ENCODE assay signal across 8 cellular contexts in the genomic region with DNA sequence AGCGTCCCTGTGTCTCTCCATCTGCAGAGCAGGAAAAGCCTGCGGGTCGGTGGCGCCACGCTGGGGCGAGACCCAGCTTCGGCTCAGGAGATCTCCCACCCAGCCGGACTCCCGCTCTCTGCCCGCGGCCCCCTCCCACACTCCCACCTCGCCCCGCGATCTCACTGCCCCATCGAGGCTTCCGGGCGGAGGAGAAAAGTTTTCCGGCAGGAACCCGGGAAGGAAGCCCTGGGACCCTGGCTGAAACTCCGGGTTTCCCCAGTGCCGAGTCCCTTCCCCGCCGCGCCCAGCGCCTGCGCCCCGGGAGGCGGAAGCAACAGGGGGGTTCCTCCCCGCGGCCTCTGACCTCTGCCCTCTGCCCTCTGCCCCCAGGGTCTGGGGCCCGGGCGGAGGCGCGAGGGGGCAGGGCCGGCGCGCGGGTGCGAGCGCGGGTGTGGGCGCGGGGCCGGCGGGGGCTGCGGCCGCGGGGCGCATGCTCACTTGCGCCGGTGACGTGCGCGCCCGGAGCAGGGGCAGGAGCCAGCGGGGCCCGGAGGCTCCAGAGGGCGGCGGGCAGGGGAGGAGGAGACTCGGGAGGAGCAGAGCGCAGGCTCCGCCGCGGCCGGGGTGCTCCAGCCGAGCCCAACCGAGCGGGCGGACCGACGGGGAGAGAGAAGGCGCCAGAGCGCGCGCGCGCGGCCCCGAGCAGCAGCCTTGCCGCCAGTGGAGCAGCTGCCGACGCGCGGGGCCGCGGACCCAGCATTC. TPM values are rescaled to one million over a fixed set of nuclear protein-coding genes. Genes with fewer than 3 reads are reported as not detected.
DNase-seq lines count a peak whose midpoint lies in the region; ATAC-seq and TF ChIP-seq lines count a peak whose summit lies in the region.

TSS of gene ATP11A (plus strand) at position 541 of the 744 bp plus-strand sequence. CDS start 379 bp downstream, outside the sequence.

- H3K27me3 ChIP-seq in BE2C (peaks cover 21% of the 10 kb centered on the region), dorsolateral prefrontal cortex (no peaks in the 10 kb centered on the region)

- H3K36me3 Mint-ChIP-seq in activated CD4-positive, alpha-beta memory T cell treated with anti-CD3 and anti-CD28 coated beads, Interleukin-2, amount 10 ng/mL, durations not matched to agents 7 days and 5 days (ENCODE audit: low read depth), result peaks cover 21% of the 10 kb centered on the region

- H3K27me3 Mint-ChIP-seq in activated CD4-positive, alpha-beta memory T cell treated with anti-CD3 and anti-CD28 coated beads, Interleukin-2, amount 10 ng/mL, durations not matched to agents 7 days and 5 days, result no peaks in the 10 kb centered on the region

- WGBS in lower leg skin, 2 donors, result 1 to 2% methylated on average over 44 to 67 of the region's 86 CpGs

- POLR2A ChIA-PET in activated CD4-positive, alpha-beta memory T cell treated with anti-CD3 and anti-CD28 coated beads, Interleukin-2, amount 10 ng/mL, durations not matched to agents 7 days and 5 days (lab: Charles Lee), result interaction anchor here (0.9 to 1.7 kb wide), 3 partner anchors 15 to 102 kb away, joined by 5 to 9 read pairs (median 5); partner anchors contain the start of gene TUBGCP3

- H3K36me3 ChIP-seq in BE2C, result no peaks in the 10 kb centered on the region; the same call in 1 of the 2 replicates

- H3K4me3 Mint-ChIP-seq in activated CD4-positive, alpha-beta memory T cell treated with anti-CD3 and anti-CD28 coated beads, Interleukin-2, amount 10 ng/mL, durations not matched to agents 7 days and 5 days, result peak within 1 kb of the TSS; percentile 82

- H3K4me1 Mint-ChIP-seq in activated CD4-positive, alpha-beta memory T cell treated with anti-CD3 and anti-CD28 coated beads, Interleukin-2, amount 10 ng/mL, durations not matched to agents 7 days and 5 days, result peaks cover 50% of the 10 kb centered on the region

- DNase-seq in BE2C, result peak; percentile 92
- peak; percentile 91 for DNase-seq in NCI-H526 treated with DMSO at 0.1 percent for 48 hours (lab: John Stamatoyannopoulos, UW)
- peak; percentile 86 for DNase-seq in activated CD4-positive, alpha-beta memory T cell treated with anti-CD3 and anti-CD28 coated beads, Interleukin-2, amount 10 ng/mL, durations not matched to agents 7 days and 5 days
- DNase-seq in dorsolateral prefrontal cortex, result peak; percentile 79 to 95 (median 90)
- DNase-seq in lower leg skin (ENCODE audit: low spot score in 2 of 2), result peak; percentile 85 to 98
- DNase-seq in stimulated activated CD4-positive, alpha-beta T cell treated with anti-CD3 and anti-CD28 coated beads, Interleukin-4, amount 100 ng/mL, for 24 hours, result peak; percentile 81

- H3K27ac Mint-ChIP-seq in activated CD4-positive, alpha-beta memory T cell treated with anti-CD3 and anti-CD28 coated beads, Interleukin-2, amount 10 ng/mL, durations not matched to agents 7 days and 5 days, result peak within 1 kb of the TSS; percentile 93

- TF ChIP-seq CTCF in BE2C (IDR thresholded peaks at IDR 0.05; ENCODE audit: low read depth, low read length) (no peak), dorsolateral prefrontal cortex (IDR thresholded peaks at IDR 0.05 in 54 of 56, conservative IDR thresholded peaks at IDR 0.05 in 2 of 56; ENCODE audit: low read depth in 1 of 56, partially characterized antibody in 56 of 56) (peak in 18 of 56 donors; percentile 3 to 46 (median 18)), lower leg skin (IDR thresholded peaks at IDR 0.05) (no peak)

- H3K27ac ChIP-seq in dorsolateral prefrontal cortex, result peak within 1 kb of the TSS; percentile 61 to 97 (median 94)

- CTCF ChIA-PET in activated CD4-positive, alpha-beta memory T cell treated with anti-CD3 and anti-CD28 coated beads, Interleukin-2, amount 10 ng/mL, durations not matched to agents 7 days and 5 days (lab: Charles Lee), result interaction anchor here (0.8 to 1.1 kb wide), 2 partner anchors 49 kb away, joined by 3 read pairs; no protein-coding TSS in a partner anchor

- peak within 1 kb of the TSS; percentile 80 for H3K4me3 ChIP-seq in BE2C (ENCODE audit: low read depth, low read length)
- peak within 1 kb of the TSS; percentile 65 to 99 (median 89) for H3K4me3 ChIP-seq in dorsolateral prefrontal cortex
- peak within 1 kb of the TSS; percentile 92 for H3K4me3 ChIP-seq in lower leg skin (ENCODE audit: low read depth, poor library complexity, severe bottlenecking)

- TF ChIP-seq POLR2A in GM19099 (IDR thresholded peaks at IDR 0.05; ENCODE audit: extremely low read depth, insufficient read length, low read depth), result peak; percentile 68
- TF ChIP-seq POLR2A in lower leg skin (IDR thresholded peaks at IDR 0.05), result peak in 1 of 2 donors; percentile 18

- H3K9me3 ChIP-seq in BE2C, result no peaks in the 10 kb centered on the region

- peak; percentile 48 for ATAC-seq in HG03378 (IDR thresholded peaks at IDR 0.05; ENCODE audit: unreplicated experiment)

- intact Hi-C loops in dorsolateral prefrontal cortex (cut with DNase I) (loop anchor here (1.0 to 10.0 kb wide), 5 partner anchors 23 to 188 kb away; no protein-coding TSS in a partner anchor), lower leg skin (cut with DNase I; ENCODE audit: low total_unique reads) (no loop called here)

- no peaks in the 10 kb centered on the region for H3K9me3 Mint-ChIP-seq in activated CD4-positive, alpha-beta memory T cell treated with anti-CD3 and anti-CD28 coated beads, Interleukin-2, amount 10 ng/mL, durations not matched to agents 7 days and 5 days

- H3K4me1 ChIP-seq in BE2C, result peaks cover 22% of the 10 kb centered on the region

RNA-seq across cellular contexts. Expression of gene ATP11A, which starts in this region (rescaled TPM):
- 18.4 TPM for polyA plus RNA-seq in BE2C (2012; ENCODE audit: insufficient read depth, insufficient read length, low read depth)
- total RNA-seq in activated CD4-positive, alpha-beta memory T cell treated with anti-CD3 and anti-CD28 coated beads, Interleukin-2, amount 10 ng/mL, durations not matched to agents 7 days and 5 days, result 10 to 100 TPM; 52.5 to 53.3 TPM
- total RNA-seq in dorsolateral prefrontal cortex (100 to 1,000 TPM in 25 of 120 experiments, 10 to 100 TPM in 95; 43.2 to 193 (median 80.8) TPM), lower leg skin (10 to 100 TPM; 23.3 to 35.5 (median 31.1) TPM)

Comparison
In these comparisons a context has a peak if more than half of its experiments do, and no peak if none do; other contexts are left out.
1. Peak in every context shown above with its lines: DNase-seq, ATAC-seq, H3K4me3 ChIP-seq and H3K27ac ChIP-seq.